In the genomic region with DNA sequence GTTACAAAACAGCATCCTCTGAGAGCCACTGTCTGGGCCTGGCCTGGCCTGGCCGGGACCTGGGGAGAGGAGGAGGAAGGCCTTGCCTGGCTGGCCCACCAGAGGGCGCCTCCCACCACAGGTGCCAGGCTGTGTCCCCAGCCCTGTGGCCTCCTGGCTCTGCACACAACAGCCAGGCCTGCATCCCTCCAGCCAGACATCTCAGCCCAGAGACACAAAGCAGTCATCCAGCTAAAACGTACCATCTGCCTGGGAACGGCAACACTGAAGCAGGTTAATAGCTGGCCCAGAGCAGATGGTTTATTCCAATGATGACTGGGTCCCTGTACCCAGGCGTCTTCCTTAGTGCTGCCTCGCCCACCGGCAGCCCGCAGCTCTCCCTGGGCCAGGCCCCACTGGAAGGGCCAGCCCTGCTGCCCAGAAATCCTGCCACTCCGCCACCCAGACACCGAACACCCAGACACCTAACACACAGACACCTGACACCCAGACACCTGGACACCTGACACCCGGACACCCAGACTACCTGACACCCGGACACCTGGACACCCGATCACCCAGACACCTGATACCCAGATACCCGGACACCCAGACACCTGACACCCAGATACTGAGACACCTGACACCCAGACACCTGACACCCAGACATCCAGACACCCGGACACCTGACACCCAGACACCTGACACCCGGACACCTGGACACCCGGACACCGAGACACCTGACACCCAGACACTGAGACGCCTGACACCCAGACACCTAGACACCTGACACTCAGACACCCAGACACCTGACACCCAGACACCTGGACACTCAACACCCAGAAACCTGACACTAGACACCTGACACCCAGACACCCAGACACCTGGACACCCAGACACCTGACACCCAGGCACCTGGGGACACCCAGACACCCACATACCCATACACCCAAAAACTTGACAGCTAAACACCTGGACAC, we compare ENCODE assay signal across 8 cellular contexts. TPM values are rescaled to one million over a fixed set of nuclear protein-coding genes. Genes with fewer than 3 reads are reported as not detected.
DNase-seq lines count a peak whose midpoint lies in the region; ATAC-seq and TF ChIP-seq lines count a peak whose summit lies in the region.

No MANE protein-coding gene starts in this region.

- no peaks in the 10 kb centered on the region for H3K36me3 ChIP-seq in mammary epithelial cell (ENCODE audit: insufficient read depth, low read length)

- H3K27ac Mint-ChIP-seq in WTC11: no peak overlapping the region

- H3K27ac ChIP-seq in mammary epithelial cell (ENCODE audit: insufficient read depth, low read depth, low read length): no peak overlapping the region

- in situ Hi-C loops in mammary epithelial cell (cut with MboI; ENCODE audit: low sequenced_read_pairs in 2 of 2): no loop called here

- peaks cover 3% of the 10 kb centered on the region; the same call in 1 of the 2 replicates for H3K36me3 Mint-ChIP-seq in WTC11

- BruUV-seq in mammary epithelial cell (replicated peaks; lab: Mats Ljungman, UMichigan): no TSS peak

- CTCF ChIA-PET in WTC11 (lab: Charles Lee): interaction anchor here (0.6 to 4.1 kb wide), 25 partner anchors 13 to 233 kb away, joined by 3 to 35 read pairs (median 4); a partner anchor contains a TSS
- CTCF ChIA-PET in mammary epithelial cell (lab: Charles Lee; ENCODE audit: low non-redundant PET): no interaction called here

- no peaks in the 10 kb centered on the region for H3K79me2 ChIP-seq in mammary epithelial cell (ENCODE audit: insufficient read depth, low read length)

- no peaks in the 10 kb centered on the region for H4K20me1 ChIP-seq in mammary epithelial cell (ENCODE audit: insufficient read depth, low read length)

- POLR2A ChIA-PET in WTC11 (lab: Charles Lee): no interaction called here

- no peaks in the 10 kb centered on the region for H3K9me3 Mint-ChIP-seq in WTC11

- ATAC-seq in HG02571 (IDR thresholded peaks at IDR 0.05; ENCODE audit: unreplicated experiment): peak; percentile 93
- ATAC-seq in WTC11: peak; percentile 97

- H3K4me1 Mint-ChIP-seq in WTC11: peaks cover 2% of the 10 kb centered on the region; the same call in 1 of the 2 replicates

- H3K4me3 Mint-ChIP-seq in WTC11: no peak overlapping the region

- H3K4me2 ChIP-seq in mammary epithelial cell (ENCODE audit: insufficient read depth, low read depth, low read length): no peak overlapping the region

- H3K4me3 ChIP-seq in GM12864 (ENCODE audit: low read depth, low read length) (no peak overlapping the region), mammary epithelial cell (replicated peaks in 1 of 3; ENCODE audit: insufficient read depth in 1 of 3, low read depth in 2 of 3, low read length in 3 of 3) (no peak overlapping the region)

- peaks cover 5% of the 10 kb centered on the region for H3K9me3 ChIP-seq in mammary epithelial cell (replicated peaks; ENCODE audit: insufficient read depth, low read length)

- DNase-seq in GM12864 (ENCODE audit: low read depth): no peak
- DNase-seq in NCI-H2029 treated with DMSO at 0.1 percent for 48 hours (lab: John Stamatoyannopoulos, UW): peak; percentile 66
- peak; percentile 87 for DNase-seq in WTC11 (ENCODE audit: low spot score)
- peak; percentile 26 for DNase-seq in mammary epithelial cell
- DNase-seq in islet precursor cell: peak; percentile 92
- DNase-seq in stimulated activated CD4-positive, alpha-beta T cell treated with anti-CD3 and anti-CD28 coated beads, Interleukin-1b, Interleukin-23, amount 100 ng/mL, for 48 hours: peak; percentile 82
- DNase-seq in NCI-H1436 (lab: John Stamatoyannopoulos, UW): no peak

- H3K27me3 ChIP-seq in mammary epithelial cell (ENCODE audit: insufficient read depth, low read length): no peaks in the 10 kb centered on the region

- no peak overlapping the region for H2AFZ ChIP-seq in mammary epithelial cell (ENCODE audit: low read depth, low read length)

- no peak overlapping the region for H3K9ac ChIP-seq in mammary epithelial cell (ENCODE audit: insufficient read depth, low read length)

- no peaks in the 10 kb centered on the region for H3K27me3 Mint-ChIP-seq in WTC11 (ENCODE audit: low read depth)

- no peaks in the 10 kb centered on the region for H3K4me1 ChIP-seq in mammary epithelial cell (ENCODE audit: insufficient read depth, low read length)

- 65% methylated on average over 14 of the region's 19 CpGs for WGBS in mammary epithelial cell (ENCODE audit: low coverage, missing lambda C conversion rate)

- peak; percentile 93 for TF ChIP-seq CTCF in GM12864 (IDR thresholded peaks at IDR 0.05; ENCODE audit: low read depth, low read length, missing control alignments)
- TF ChIP-seq CTCF in WTC11 (IDR thresholded peaks at IDR 0.05): peak; percentile 72
- TF ChIP-seq CTCF in mammary epithelial cell (conservative IDR thresholded peaks at IDR 0.05 in 1 of 2, IDR thresholded peaks at IDR 0.05 in 1 of 2; ENCODE audit: extremely low read depth in 1 of 2, insufficient read depth in 1 of 2, low read depth in 1 of 2, low read length in 2 of 2): peak; percentile 75 to 84

- dilution Hi-C loops in mammary epithelial cell (cut with HindIII; ENCODE audit: low sequenced_read_pairs): no loop called here

- intact Hi-C loops in mammary epithelial cell (cut with micrococcal nuclease): loop anchor here (1.0 to 10.0 kb wide), 2 partner anchors 21 to 230 kb away; no protein-coding TSS in a partner anchor

TF ChIP-seq in WTC11, 78 proteins besides CTCF, POLR2A, EP300 and RAD21:
- TF ChIP-seq ZNF416 (CRISPR knock-in tag; IDR thresholded peaks at IDR 0.05) (no peak), SP1 (CRISPR knock-in tag; conservative IDR thresholded peaks at IDR 0.05) (no peak), ESRRA (CRISPR knock-in tag; IDR thresholded peaks at IDR 0.05; ENCODE audit: borderline replicate concordance) (no peak), IRF2 (CRISPR knock-in tag; IDR thresholded peaks at IDR 0.05; ENCODE audit: borderline replicate concordance, low read depth) (no peak), SMAD3 (CRISPR knock-in tag; IDR thresholded peaks at IDR 0.05; ENCODE audit: borderline replicate concordance) (no peak)
- TF ChIP-seq, protein P1, sequence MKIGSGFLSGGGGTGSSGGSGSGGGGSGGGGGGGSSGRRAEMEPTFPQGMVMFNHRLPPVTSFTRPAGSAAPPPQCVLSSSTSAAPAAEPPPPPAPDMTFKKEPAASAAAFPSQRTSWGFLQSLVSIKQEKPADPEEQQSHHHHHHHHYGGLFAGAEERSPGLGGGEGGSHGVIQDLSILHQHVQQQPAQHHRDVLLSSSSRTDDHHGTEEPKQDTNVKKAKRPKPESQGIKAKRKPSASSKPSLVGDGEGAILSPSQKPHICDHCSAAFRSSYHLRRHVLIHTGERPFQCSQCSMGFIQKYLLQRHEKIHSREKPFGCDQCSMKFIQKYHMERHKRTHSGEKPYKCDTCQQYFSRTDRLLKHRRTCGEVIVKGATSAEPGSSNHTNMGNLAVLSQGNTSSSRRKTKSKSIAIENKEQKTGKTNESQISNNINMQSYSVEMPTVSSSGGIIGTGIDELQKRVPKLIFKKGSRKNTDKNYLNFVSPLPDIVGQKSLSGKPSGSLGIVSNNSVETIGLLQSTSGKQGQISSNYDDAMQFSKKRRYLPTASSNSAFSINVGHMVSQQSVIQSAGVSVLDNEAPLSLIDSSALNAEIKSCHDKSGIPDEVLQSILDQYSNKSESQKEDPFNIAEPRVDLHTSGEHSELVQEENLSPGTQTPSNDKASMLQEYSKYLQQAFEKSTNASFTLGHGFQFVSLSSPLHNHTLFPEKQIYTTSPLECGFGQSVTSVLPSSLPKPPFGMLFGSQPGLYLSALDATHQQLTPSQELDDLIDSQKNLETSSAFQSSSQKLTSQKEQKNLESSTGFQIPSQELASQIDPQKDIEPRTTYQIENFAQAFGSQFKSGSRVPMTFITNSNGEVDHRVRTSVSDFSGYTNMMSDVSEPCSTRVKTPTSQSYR (CRISPR knock-in tag; IDR thresholded peaks at IDR 0.05): no peak
- TF ChIP-seq, protein P2, sequence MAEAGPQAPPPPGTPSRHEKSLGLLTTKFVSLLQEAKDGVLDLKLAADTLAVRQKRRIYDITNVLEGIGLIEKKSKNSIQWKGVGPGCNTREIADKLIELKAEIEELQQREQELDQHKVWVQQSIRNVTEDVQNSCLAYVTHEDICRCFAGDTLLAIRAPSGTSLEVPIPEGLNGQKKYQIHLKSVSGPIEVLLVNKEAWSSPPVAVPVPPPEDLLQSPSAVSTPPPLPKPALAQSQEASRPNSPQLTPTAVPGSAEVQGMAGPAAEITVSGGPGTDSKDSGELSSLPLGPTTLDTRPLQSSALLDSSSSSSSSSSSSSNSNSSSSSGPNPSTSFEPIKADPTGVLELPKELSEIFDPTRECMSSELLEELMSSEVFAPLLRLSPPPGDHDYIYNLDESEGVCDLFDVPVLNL (CRISPR knock-in tag; IDR thresholded peaks at IDR 0.05; ENCODE audit: borderline replicate concordance, low read depth): no peak
- TF ChIP-seq, protein P3, sequence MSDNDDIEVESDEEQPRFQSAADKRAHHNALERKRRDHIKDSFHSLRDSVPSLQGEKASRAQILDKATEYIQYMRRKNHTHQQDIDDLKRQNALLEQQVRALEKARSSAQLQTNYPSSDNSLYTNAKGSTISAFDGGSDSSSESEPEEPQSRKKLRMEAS (CRISPR knock-in tag; IDR thresholded peaks at IDR 0.05): no peak
- TF ChIP-seq, protein P4, sequence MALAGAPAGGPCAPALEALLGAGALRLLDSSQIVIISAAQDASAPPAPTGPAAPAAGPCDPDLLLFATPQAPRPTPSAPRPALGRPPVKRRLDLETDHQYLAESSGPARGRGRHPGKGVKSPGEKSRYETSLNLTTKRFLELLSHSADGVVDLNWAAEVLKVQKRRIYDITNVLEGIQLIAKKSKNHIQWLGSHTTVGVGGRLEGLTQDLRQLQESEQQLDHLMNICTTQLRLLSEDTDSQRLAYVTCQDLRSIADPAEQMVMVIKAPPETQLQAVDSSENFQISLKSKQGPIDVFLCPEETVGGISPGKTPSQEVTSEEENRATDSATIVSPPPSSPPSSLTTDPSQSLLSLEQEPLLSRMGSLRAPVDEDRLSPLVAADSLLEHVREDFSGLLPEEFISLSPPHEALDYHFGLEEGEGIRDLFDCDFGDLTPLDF (CRISPR knock-in tag; IDR thresholded peaks at IDR 0.05): no peak

RNA-seq across cellular contexts. Expression of a gene that starts 20.1 kb away (rescaled TPM):
- total RNA-seq in WTC11 (2021) (15.5 to 19.0 TPM (median 17.2 TPM) in 3 replicates), mammary epithelial cell (10 to 100 TPM; 19.6 to 24.5 TPM)
- 10.5 TPM for polyA plus RNA-seq in mammary epithelial cell
- 11.8 TPM for polyA minus RNA-seq in mammary epithelial cell

RNA-seq across cellular contexts. Expression of a gene that starts 29.7 kb away (rescaled TPM):
- total RNA-seq in WTC11 (2021): 10.8 to 17.9 TPM (median 14.0 TPM) in 3 replicates
- total RNA-seq in mammary epithelial cell: 10 to 100 TPM; 20.6 to 31.2 TPM
- 12.2 TPM for polyA plus RNA-seq in mammary epithelial cell
- polyA minus RNA-seq in mammary epithelial cell: 8.7 TPM

Comparison
In these comparisons a context has a peak if more than half of its experiments do, and no peak if none do; other contexts are left out.
1. DNase-seq: peak in NCI-H2029 treated with DMSO at 0.1 percent for 48 hours (single experiment), WTC11 (single experiment), mammary epithelial cell (single experiment), islet precursor cell (single experiment) and stimulated activated CD4-positive, alpha-beta T cell treated with anti-CD3 and anti-CD28 coated beads, Interleukin-1b, Interleukin-23, amount 100 ng/mL, for 48 hours (single experiment); none in GM12864 (single experiment) and NCI-H1436 (single experiment).
2. Peak in every context shown above with its lines, with median percentiles within 50 percentile points of each other: CTCF ChIP-seq.